11 cellular contexts compared by ENCODE assay signal in the genomic region with DNA sequence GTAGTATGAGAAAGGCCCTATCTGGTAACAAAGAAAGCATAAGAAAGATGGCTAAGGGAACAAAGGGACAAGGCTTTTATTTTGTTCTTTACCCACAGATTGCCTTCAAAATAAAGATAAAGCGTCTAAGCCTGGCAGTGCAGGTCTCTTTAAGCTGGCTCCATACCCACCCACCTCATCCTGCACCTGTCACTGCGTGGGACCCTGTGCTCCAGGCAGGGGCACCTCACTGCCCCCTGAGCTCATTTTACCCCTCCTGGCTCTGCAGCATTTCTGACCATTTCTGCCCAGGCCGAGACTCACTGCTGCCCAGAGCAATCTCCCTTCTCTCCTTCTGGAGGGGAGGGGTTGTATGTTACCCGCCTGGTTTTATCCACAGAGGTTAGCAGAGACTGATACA. TPM values are rescaled to one million over a fixed set of nuclear protein-coding genes. Genes with fewer than 3 reads are reported as not detected.
DNase-seq lines count a peak whose midpoint lies in the region; ATAC-seq, FAIRE-seq and TF ChIP-seq lines count a peak whose summit lies in the region.
"Had no signal": no experiment of that assay in that cellular context is flagged by ENCODE, and none has a peak within 500 bp of the region (broad histone marks: within the 10 kb centered on the region; RNA-seq: fewer than 3 reads in every experiment).

No MANE protein-coding gene starts in this region.

- H2BK120ac ChIP-seq in H1 (replicated peaks; ENCODE audit: low read depth, low read length): no peak overlapping the region

- H4K20me1 ChIP-seq in DND-41 (ENCODE audit: insufficient read depth, low read length) (no peaks in the 10 kb centered on the region), Loucy (ENCODE audit: insufficient read depth, low read length, poor library complexity, severe bottlenecking) (no peaks in the 10 kb centered on the region), H1 (replicated peaks in 1 of 2; ENCODE audit: control insufficient read depth in 1 of 2, insufficient read depth in 2 of 2, low read length in 2 of 2) (no peaks in the 10 kb centered on the region)

- no peak for TF ChIP-seq RAD21 in H1 (IDR thresholded peaks at IDR 0.05 in 1 of 2, conservative IDR thresholded peaks at IDR 0.05 in 1 of 2; ENCODE audit: low read depth in 2 of 2, low read length in 2 of 2)

- H3K18ac ChIP-seq in H1 (ENCODE audit: extremely low read depth, low read length): no peak overlapping the region

- H4K8ac ChIP-seq in H1 (ENCODE audit: extremely low read depth, insufficient read depth, low read length): no peak overlapping the region

- TF ChIP-seq EP300 in H1 (IDR thresholded peaks at IDR 0.05; ENCODE audit: borderline replicate concordance in 1 of 2, low read depth in 2 of 2, low read length in 2 of 2): no peak

- H3K9ac ChIP-seq in DND-41 (ENCODE audit: low read depth, low read length) (peak overlapping the region; percentile 99), Loucy (ENCODE audit: low read depth, low read length, poor library complexity, severe bottlenecking) (peak overlapping the region; percentile 93), H1 (replicated peaks in 1 of 4; ENCODE audit: extremely low read depth in 1 of 4, low read depth in 3 of 4, low read length in 3 of 4) (no peak overlapping the region)

- H3K4me2 ChIP-seq in DND-41 (ENCODE audit: insufficient read depth, low read length): peak overlapping the region; percentile 84
- H3K4me2 ChIP-seq in Loucy (ENCODE audit: low read depth, low read length, poor library complexity, severe bottlenecking): peak overlapping the region; percentile 94
- peak overlapping the region; percentile 83 to 89; a peak in 3 of 4 replicates for H3K4me2 ChIP-seq in H1 (ENCODE audit: insufficient read depth in 1 of 2, low read depth in 2 of 2, low read length in 2 of 2)

- H3K36me3 ChIP-seq in DND-41 (ENCODE audit: insufficient read depth, low read length): peaks cover 10% of the 10 kb centered on the region; the same call in 1 of the 2 replicates
- no peaks in the 10 kb centered on the region for H3K36me3 ChIP-seq in Loucy (ENCODE audit: insufficient read depth, low read length)
- H3K36me3 ChIP-seq in H1 (ENCODE audit: control insufficient read depth in 2 of 4, insufficient read depth in 4 of 4, low read length in 3 of 4): no peaks in the 10 kb centered on the region
- H3K36me3 ChIP-seq in aorta (ENCODE audit: control insufficient read depth in 1 of 2, insufficient read depth in 2 of 2, low read length in 1 of 2): no peaks in the 10 kb centered on the region
- H3K36me3 ChIP-seq: MG63 had no signal

- POLR2A ChIA-PET in H1 (lab: Charles Lee; ENCODE audit: partially characterized antibody): interaction anchor here (1.2 to 1.4 kb wide), 2 partner anchors 20 to 69 kb away, joined by 3 read pairs; no protein-coding TSS in a partner anchor

- H3K27me3 ChIP-seq in DND-41 (ENCODE audit: insufficient read depth, low read length, poor library complexity): no peaks in the 10 kb centered on the region
- no peaks in the 10 kb centered on the region for H3K27me3 ChIP-seq in Loucy (ENCODE audit: insufficient read depth, low read length, poor library complexity, severe bottlenecking)
- H3K27me3 ChIP-seq in H1 (replicated peaks in 1 of 4; ENCODE audit: control insufficient read depth in 3 of 4, extremely low read depth in 1 of 4, insufficient read depth in 3 of 4, low read length in 3 of 4): no peaks in the 10 kb centered on the region
- H3K27me3 ChIP-seq in aorta (ENCODE audit: control insufficient read depth in 1 of 2, insufficient read depth in 2 of 2, low read length in 1 of 2): no peaks in the 10 kb centered on the region
- H3K27me3 ChIP-seq: MG63 had no signal

- H3K23me2 ChIP-seq in H1 (ENCODE audit: low read depth, low read length): peaks cover 5% of the 10 kb centered on the region; the same call in 1 of the 2 replicates

- intact Hi-C loops in aorta (cut with DNase I): no loop called here

- H3K4ac ChIP-seq in H1 (replicated peaks; ENCODE audit: insufficient read length, low read depth, low read length): no peak overlapping the region

- H2AFZ ChIP-seq in DND-41 (ENCODE audit: low read depth, low read length) (peak overlapping the region; percentile 94), Loucy (ENCODE audit: low read length) (no peak overlapping the region), H1 (ENCODE audit: low read length) (no peak overlapping the region)

- peak overlapping the region; percentile 88 to 97; a peak in 3 of 4 replicates for H3K4me3 ChIP-seq in DND-41 (ENCODE audit: low read depth in 1 of 2, low read length in 2 of 2)
- peak overlapping the region; percentile 95 for H3K4me3 ChIP-seq in Loucy (ENCODE audit: low read length, poor library complexity, severe bottlenecking)
- peak overlapping the region in 1 of 4 experiments; percentile 87; a peak in 3 of 8 replicates for H3K4me3 ChIP-seq in H1 (ENCODE audit: extremely low read depth in 1 of 4, insufficient read depth in 2 of 4, low read depth in 3 of 4, low read length in 4 of 4)
- no peak overlapping the region for H3K4me3 ChIP-seq in aorta (ENCODE audit: low read length in 2 of 2)

- no peaks in the 10 kb centered on the region for H3K79me1 ChIP-seq in H1 (ENCODE audit: low read depth, low read length)

- no peak overlapping the region for H4K5ac ChIP-seq in H1 (ENCODE audit: insufficient read length, low read depth, low read length)

- H3K14ac ChIP-seq in H1 (ENCODE audit: insufficient read length): no peak overlapping the region

- FAIRE-seq in H1 (lab: Jason Lieb, UNC): no peak
- FAIRE-seq: endometrium, urothelium cell line had no signal

- H3K4me1 ChIP-seq in DND-41 (ENCODE audit: insufficient read depth, low read length): peaks cover 34% of the 10 kb centered on the region
- H3K4me1 ChIP-seq in Loucy (ENCODE audit: insufficient read depth, low read length, poor library complexity, severe bottlenecking): peaks cover 29% of the 10 kb centered on the region
- H3K4me1 ChIP-seq in H1 (replicated peaks in 1 of 4; ENCODE audit: control insufficient read depth in 3 of 4, insufficient read depth in 4 of 4, low read length in 3 of 4): peaks cover 6 to 14% (median 8%) of the 10 kb centered on the region in 4 experiments; a peak in 5 of 7 replicates
- H3K4me1 ChIP-seq in aorta (ENCODE audit: control insufficient read depth in 1 of 2, insufficient read depth in 2 of 2, low read length in 2 of 2): no peaks in the 10 kb centered on the region

- CTCF ChIA-PET in H1 (lab: Charles Lee; ENCODE audit: partially characterized antibody): interaction anchor here (1.0 to 3.2 kb wide), 4 partner anchors 12 to 152 kb away, joined by 3 to 8 read pairs (median 4); no protein-coding TSS in a partner anchor

- 72% methylated on average over 4 of the region's 4 CpGs; no CpG with 5 or more reads in 1 of the 2 experiments for WGBS in H1 (ENCODE audit: extremely low coverage in 1 of 2, insufficient coverage in 1 of 2, insufficient read length in 1 of 2, insufficient replicate concordance in 2 of 2, low coverage in 1 of 2, low lambda C conversion rate in 2 of 2, missing lambda C conversion rate in 1 of 2), 2 experiments
- 59 to 60% methylated on average over 4 of the region's 4 CpGs for WGBS in aorta, 2 donors

- H3K23ac ChIP-seq in H1 (ENCODE audit: insufficient read length): no peak overlapping the region

- TF ChIP-seq POLR2A in H1 (IDR thresholded peaks at IDR 0.05; ENCODE audit: control extremely low read depth in 1 of 2, low read depth in 2 of 2, low read length in 2 of 2): no peak

- no peaks in the 10 kb centered on the region for H3F3A ChIP-seq in Loucy (ENCODE audit: low read depth)

- H3K79me2 ChIP-seq in DND-41 (ENCODE audit: insufficient read depth, low read length) (peaks cover 42% of the 10 kb centered on the region), Loucy (ENCODE audit: insufficient read depth, low read length) (peaks cover 23% of the 10 kb centered on the region), H1 (ENCODE audit: control insufficient read depth in 1 of 2, insufficient read depth in 2 of 2, low read length in 2 of 2) (no peaks in the 10 kb centered on the region)

- H3K9me3 ChIP-seq in DND-41 (ENCODE audit: insufficient read depth, low read length, severe bottlenecking) (no peaks in the 10 kb centered on the region), Loucy (ENCODE audit: insufficient read depth, low read depth, low read length) (no peaks in the 10 kb centered on the region), H1 (ENCODE audit: insufficient read depth in 2 of 2, low read depth in 1 of 2, low read length in 1 of 2) (no peaks in the 10 kb centered on the region), aorta (ENCODE audit: control insufficient read depth, low read length) (no peaks in the 10 kb centered on the region)
- H3K9me3 ChIP-seq: MG63 had no signal

- H3K56ac ChIP-seq in H1 (replicated peaks; ENCODE audit: insufficient read length, low read depth, low read length): no peak overlapping the region

- no peak overlapping the region for H2BK5ac ChIP-seq in H1 (ENCODE audit: low read depth, low read length)

- DNase-seq in DND-41: no peak
- DNase-seq in H1 (ENCODE audit: low read depth in 1 of 2, low spot score in 2 of 2): no peak
- peak; percentile 15 for DNase-seq in putamen (ENCODE audit: low spot score)
- DNase-seq in stimulated activated CD4-positive, alpha-beta T cell treated with anti-CD3 and anti-CD28 coated beads, Interleukin-2, amount 100 ng/mL, for 48 hours: no peak
- no peak for DNase-seq in CD1c-positive myeloid dendritic cell (ENCODE audit: extremely low spot score)
- no peak for DNase-seq in stimulated activated CD4-positive, alpha-beta T cell treated with anti-CD3 and anti-CD28 coated beads, Interleukin-4, amount 100 ng/mL, for 4 hours
- DNase-seq in aorta: no peak
- DNase-seq: MG63 had no signal

- H4K91ac ChIP-seq in H1 (replicated peaks; ENCODE audit: insufficient read length, low read length): no peak overlapping the region

- H3K9me2 ChIP-seq in Loucy (replicated peaks; ENCODE audit: low read depth, low read length): no peaks in the 10 kb centered on the region

- H3K27ac ChIP-seq in DND-41 (ENCODE audit: low read length) (peak overlapping the region; percentile 98), H1 (ENCODE audit: low read depth, low read length) (no peak overlapping the region), aorta (ENCODE audit: low read depth in 1 of 2, low read length in 2 of 2) (peak overlapping the region in 1 of 2 donors; percentile 5)

- TF ChIP-seq CTCF in DND-41 (IDR thresholded peaks at IDR 0.05; ENCODE audit: borderline replicate concordance, extremely low read depth, low read length, poor library complexity, severe bottlenecking): no peak
- no peak for TF ChIP-seq CTCF in Loucy (conservative IDR thresholded peaks at IDR 0.05; ENCODE audit: low read length)
- no peak for TF ChIP-seq CTCF in H1 (IDR thresholded peaks at IDR 0.05; ENCODE audit: control extremely low read depth in 1 of 3, insufficient read depth in 1 of 3, low read depth in 1 of 3, low read length in 3 of 3)

- no peak overlapping the region; the same call in 1 of the 2 replicates for H2BK12ac ChIP-seq in H1 (ENCODE audit: low read depth, low read length)

- H2AK5ac ChIP-seq in H1 (ENCODE audit: low read depth, low read length): no peak overlapping the region

- H2BK20ac ChIP-seq in H1 (ENCODE audit: low read length): no peak overlapping the region

- ATAC-seq in DND-41 (ENCODE audit: insufficient read depth, low read depth) (no peak), aorta (ENCODE audit: low FRiP score) (no peak)

- no peak overlapping the region for H2BK15ac ChIP-seq in H1 (ENCODE audit: low read length)

RNA-seq across cellular contexts. Expression of gene CYP4V2, which starts 1.7 kb away (rescaled TPM):
- 1.0 and 1.4 TPM in 2 replicates for total RNA-seq in H1 (2021; fragmentation: NEBNext Ultra II Directional; extraction: Animal tissue kit (Norgen Biotek cat#: 25700))
- polyA plus RNA-seq in H1 (2011; rRNA removed) (0.65 and 0.82 TPM in 2 replicates), aorta (10 to 100 TPM; 11.8 to 31.1 TPM)
- 1.5 TPM for polyA plus RNA-seq in H1 (2011; cell fraction: cytosol; rRNA removed)
- 1.1 TPM for polyA plus RNA-seq in H1 (2011; cell fraction: nucleus; rRNA removed)
- 0.52 to 0.94 TPM (median 0.69 TPM) in 4 replicates for polyA plus RNA-seq in H1 (2012, experiment 1 of 2)
- not detected for polyA plus RNA-seq in H1 (2012, experiment 2 of 2)
- polyA plus RNA-seq in H1 (2013, experiment 1 of 2): 0.81 TPM
- 0.59 TPM for polyA plus RNA-seq in H1 (2013, experiment 2 of 2)
- 0.37 and 0.79 TPM in 2 replicates for polyA minus RNA-seq in H1 (2011; rRNA and poly(A)+ RNA removed)
- 1.1 TPM for polyA minus RNA-seq in H1 (2011; cell fraction: cytosol; rRNA and poly(A)+ RNA removed)
- 1.9 TPM for polyA minus RNA-seq in H1 (2011; cell fraction: nucleus; rRNA and poly(A)+ RNA removed)
- 10 to 100 TPM; 26.4 to 43.2 TPM for total RNA-seq in aorta

RNA-seq across cellular contexts. Expression of gene KLKB1, which starts 37.7 kb away (rescaled TPM):
- total RNA-seq in H1 (2021; fragmentation: NEBNext Ultra II Directional; extraction: Animal tissue kit (Norgen Biotek cat#: 25700)): 20.1 and 20.9 TPM in 2 replicates
- polyA plus RNA-seq in H1 (2011; rRNA removed): 7.5 and 12.0 TPM in 2 replicates
- polyA plus RNA-seq in H1 (2011; cell fraction: cytosol; rRNA removed): 13.2 TPM
- polyA plus RNA-seq in H1 (2011; cell fraction: nucleus; rRNA removed): 9.8 TPM
- 21.0 to 30.7 TPM (median 21.7 TPM) in 4 replicates for polyA plus RNA-seq in H1 (2012, experiment 1 of 2)
- polyA plus RNA-seq in H1 (2012, experiment 2 of 2): 2.5 TPM
- polyA plus RNA-seq in H1 (2013, experiment 1 of 2): 16.9 TPM
- 15.6 TPM for polyA plus RNA-seq in H1 (2013, experiment 2 of 2)
- polyA minus RNA-seq in H1 (2011; rRNA and poly(A)+ RNA removed): 11.2 and 18.7 TPM in 2 replicates
- polyA minus RNA-seq in H1 (2011; cell fraction: cytosol; rRNA and poly(A)+ RNA removed): 7.1 TPM
- polyA minus RNA-seq in H1 (2011; cell fraction: nucleus; rRNA and poly(A)+ RNA removed): 5.7 TPM
- total RNA-seq in aorta: 1 to 10 TPM; 1.2 to 2.2 TPM
- polyA plus RNA-seq in aorta: 1 to 10 TPM in 1 of 2 donors, not detected in 1; 7.3 TPM

Comparison
In these comparisons a context has a peak if more than half of its experiments do, and no peak if none do; other contexts are left out.
1. H3K4me3 ChIP-seq: peak in DND-41 (2 of 2) and Loucy (single experiment); none in aorta (0 of 2).
2. H3K9ac ChIP-seq: peak in DND-41 (single experiment) and Loucy (single experiment); none in H1 (0 of 4).
3. RNA of gene CYP4V2, which starts 1.7 kb away (total RNA-seq): 26.4 to 43.2 TPM in aorta; 1.0 to 1.4 TPM in H1; every median in the first group is over 10 times any median in the second.
4. Peak in every context shown above with its lines, with median percentiles within 50 percentile points of each other: H3K4me2 ChIP-seq.